In genomic region chr2:105883911-105884694, GRCh38 we compare ENCODE assay signal across 19 cellular contexts.
A peak's percentile ranks its signal among the peaks of the same experiment; 100 is the strongest.
DNase-seq lines count a peak whose midpoint lies in the region; ATAC-seq and TF ChIP-seq lines count a peak whose summit lies in the region.
"Had no signal": no experiment of that assay in that cellular context is flagged by ENCODE, and none has a peak within 500 bp of the region (broad histone marks: within the 10 kb centered on the region; RNA-seq: fewer than 3 reads in every experiment).

No MANE protein-coding gene starts in this region.

- peaks cover 11% of the 10 kb centered on the region for H3K9me3 Mint-ChIP-seq in activated CD8-positive, alpha-beta T cell treated with anti-CD3 and anti-CD28 coated beads for 36 hours
- H3K9me3 Mint-ChIP-seq in activated CD8-positive, alpha-beta T cell treated with anti-CD3 and anti-CD28 coated beads, Interleukin-2, amount 10 ng/mL, durations not matched to agents 7 days and 5 days (ENCODE audit: insufficient read depth) = peaks cover 6% of the 10 kb centered on the region
- no peaks in the 10 kb centered on the region for H3K9me3 Mint-ChIP-seq in Calu3 (ENCODE audit: low read depth, unreplicated experiment)
- peaks cover 24% of the 10 kb centered on the region for H3K9me3 Mint-ChIP-seq in activated CD4-positive, alpha-beta T cell treated with anti-CD3 and anti-CD28 coated beads, Interleukin-2, amount 10 ng/mL, durations not matched to agents 7 days and 5 days

- H3K27ac ChIP-seq in gastrocnemius medialis = peak overlapping the region in 3 of 4 donors; percentile 43 to 75 (median 62)
- H3K27ac ChIP-seq: SJSA1 had no signal

- DNase-seq in activated CD8-positive, alpha-beta T cell treated with anti-CD3 and anti-CD28 coated beads for 36 hours = no peak
- no peak for DNase-seq in activated CD8-positive, alpha-beta T cell treated with anti-CD3 and anti-CD28 coated beads, Interleukin-2, amount 10 ng/mL, durations not matched to agents 7 days and 5 days
- DNase-seq in G401 (ENCODE audit: low spot score) (peak; percentile 68), cerebellar nuclear complex (lab: John Stamatoyannopoulos, UW) (peak; percentile 10 to 30), gastrocnemius medialis (no peak), Calu3 (no peak), KG1 (lab: John Stamatoyannopoulos, UW) (no peak)
- no peak for DNase-seq in activated CD4-positive, alpha-beta T cell treated with anti-CD3 and anti-CD28 coated beads, Interleukin-2, amount 10 ng/mL, durations not matched to agents 7 days and 5 days
- DNase-seq: activated naive CD4-positive, alpha-beta T cell treated with anti-CD3 and anti-CD28 coated beads, Interleukin-2, amount 10 ng/mL, durations not matched to agents 7 days and 5 days; DMS53; hypothalamus; islet precursor cell; NCI-H1436; NCI-H774; PC-3; stimulated activated naive CD4-positive, alpha-beta T cell treated with Interleukin-2 at 50 U/mL for 16 hours; T-helper 9 cell had no signal

- CTCF ChIA-PET in activated CD8-positive, alpha-beta T cell treated with anti-CD3 and anti-CD28 coated beads for 36 hours (lab: Charles Lee) = no interaction called here
- CTCF ChIA-PET in activated CD8-positive, alpha-beta T cell treated with anti-CD3 and anti-CD28 coated beads, Interleukin-2, amount 10 ng/mL, durations not matched to agents 7 days and 5 days (lab: Charles Lee) = interaction anchor here (1.1 to 2.0 kb wide), 3 partner anchors 86 to 308 kb away, joined by 3 to 6 read pairs (median 5); no protein-coding TSS in a partner anchor
- CTCF ChIA-PET in Calu3 (lab: Charles Lee) = no interaction called here
- CTCF ChIA-PET in activated CD4-positive, alpha-beta T cell treated with anti-CD3 and anti-CD28 coated beads, Interleukin-2, amount 10 ng/mL, durations not matched to agents 7 days and 5 days (lab: Charles Lee) = interaction anchor here (0.9 kb wide), 1 partner anchor 9 kb away, joined by 3 read pairs; no protein-coding TSS in a partner anchor

- H3K4me1 ChIP-seq in gastrocnemius medialis = peaks cover 46 to 54% of the 10 kb centered on the region in 2 donors
- H3K4me1 ChIP-seq: SJSA1 had no signal

- intact Hi-C loops in activated CD8-positive, alpha-beta T cell treated with anti-CD3 and anti-CD28 coated beads for 36 hours (cut with micrococcal nuclease) = no loop called here
- intact Hi-C loops in gastrocnemius medialis (cut with DNase I; ENCODE audit: low total_unique reads) (no loop called here), Calu3 (cut with micrococcal nuclease; ENCODE audit: unreplicated experiment) (loop anchor here (5.0 kb wide), 1 partner anchor 137 kb away; no protein-coding TSS in a partner anchor)

- no peak for TF ChIP-seq POLR2A in gastrocnemius medialis (IDR thresholded peaks at IDR 0.05)

- no TSS peak for BruUV-seq in Calu3 (replicated peaks; lab: Mats Ljungman, UMichigan)

- H3K27ac Mint-ChIP-seq in activated CD8-positive, alpha-beta T cell treated with anti-CD3 and anti-CD28 coated beads for 36 hours = peak overlapping the region; percentile 51
- no peak overlapping the region for H3K27ac Mint-ChIP-seq in activated CD8-positive, alpha-beta T cell treated with anti-CD3 and anti-CD28 coated beads, Interleukin-2, amount 10 ng/mL, durations not matched to agents 7 days and 5 days
- H3K27ac Mint-ChIP-seq in Calu3 (ENCODE audit: unreplicated experiment) = no peak overlapping the region
- no peak overlapping the region for H3K27ac Mint-ChIP-seq in activated CD4-positive, alpha-beta T cell treated with anti-CD3 and anti-CD28 coated beads, Interleukin-2, amount 10 ng/mL, durations not matched to agents 7 days and 5 days
- H3K27ac Mint-ChIP-seq: activated naive CD4-positive, alpha-beta T cell treated with anti-CD3 and anti-CD28 coated beads, Interleukin-2, amount 10 ng/mL, durations not matched to agents 7 days and 5 days had no signal

- no peaks in the 10 kb centered on the region for H3K27me3 Mint-ChIP-seq in activated CD8-positive, alpha-beta T cell treated with anti-CD3 and anti-CD28 coated beads for 36 hours
- no peaks in the 10 kb centered on the region for H3K27me3 Mint-ChIP-seq in activated CD8-positive, alpha-beta T cell treated with anti-CD3 and anti-CD28 coated beads, Interleukin-2, amount 10 ng/mL, durations not matched to agents 7 days and 5 days (ENCODE audit: low read depth)
- H3K27me3 Mint-ChIP-seq in Calu3 (ENCODE audit: unreplicated experiment) = no peaks in the 10 kb centered on the region
- no peaks in the 10 kb centered on the region for H3K27me3 Mint-ChIP-seq in activated CD4-positive, alpha-beta T cell treated with anti-CD3 and anti-CD28 coated beads, Interleukin-2, amount 10 ng/mL, durations not matched to agents 7 days and 5 days
- H3K27me3 Mint-ChIP-seq: activated naive CD4-positive, alpha-beta T cell treated with anti-CD3 and anti-CD28 coated beads, Interleukin-2, amount 10 ng/mL, durations not matched to agents 7 days and 5 days had no signal

- in situ Hi-C loops in G401 (cut with HindIII; ENCODE audit: low sequenced_read_pairs) (no loop called here), gastrocnemius medialis (cut with MboI; ENCODE audit: low sequenced_read_pairs in 4 of 4) (no loop called here)

- H3K36me3 ChIP-seq in gastrocnemius medialis = no peaks in the 10 kb centered on the region

- no peak overlapping the region for H3K4me3 ChIP-seq in gastrocnemius medialis
- H3K4me3 ChIP-seq: SJSA1 had no signal

- no peaks in the 10 kb centered on the region for H3K9me3 ChIP-seq in gastrocnemius medialis

- TF ChIP-seq CTCF in activated CD8-positive, alpha-beta T cell treated with anti-CD3 and anti-CD28 coated beads for 36 hours (IDR thresholded peaks at IDR 0.05) = no peak
- TF ChIP-seq CTCF in gastrocnemius medialis (IDR thresholded peaks at IDR 0.05 in 4 of 5, conservative IDR thresholded peaks at IDR 0.05 in 1 of 5) = no peak
- no peak for TF ChIP-seq CTCF in Calu3 (IDR thresholded peaks at IDR 0.05; ENCODE audit: unreplicated experiment)

- no peaks in the 10 kb centered on the region for H3K27me3 ChIP-seq in gastrocnemius medialis
- H3K27me3 ChIP-seq: SJSA1 had no signal

- H3K36me3 Mint-ChIP-seq in activated CD8-positive, alpha-beta T cell treated with anti-CD3 and anti-CD28 coated beads for 36 hours (ENCODE audit: low read depth) = peaks cover 84% of the 10 kb centered on the region
- peaks cover 80% of the 10 kb centered on the region for H3K36me3 Mint-ChIP-seq in activated CD8-positive, alpha-beta T cell treated with anti-CD3 and anti-CD28 coated beads, Interleukin-2, amount 10 ng/mL, durations not matched to agents 7 days and 5 days (ENCODE audit: low read depth)
- H3K36me3 Mint-ChIP-seq in Calu3 (ENCODE audit: insufficient read depth, unreplicated experiment) = peaks cover 11% of the 10 kb centered on the region
- peaks cover 90% of the 10 kb centered on the region for H3K36me3 Mint-ChIP-seq in activated CD4-positive, alpha-beta T cell treated with anti-CD3 and anti-CD28 coated beads, Interleukin-2, amount 10 ng/mL, durations not matched to agents 7 days and 5 days (ENCODE audit: low read depth)

- no peak overlapping the region for H3K4me3 Mint-ChIP-seq in activated CD8-positive, alpha-beta T cell treated with anti-CD3 and anti-CD28 coated beads for 36 hours
- no peak overlapping the region for H3K4me3 Mint-ChIP-seq in activated CD8-positive, alpha-beta T cell treated with anti-CD3 and anti-CD28 coated beads, Interleukin-2, amount 10 ng/mL, durations not matched to agents 7 days and 5 days
- no peak overlapping the region for H3K4me3 Mint-ChIP-seq in Calu3 (ENCODE audit: low read depth, unreplicated experiment)
- no peak overlapping the region for H3K4me3 Mint-ChIP-seq in activated CD4-positive, alpha-beta T cell treated with anti-CD3 and anti-CD28 coated beads, Interleukin-2, amount 10 ng/mL, durations not matched to agents 7 days and 5 days
- H3K4me3 Mint-ChIP-seq: activated naive CD4-positive, alpha-beta T cell treated with anti-CD3 and anti-CD28 coated beads, Interleukin-2, amount 10 ng/mL, durations not matched to agents 7 days and 5 days had no signal

- H3K4me1 Mint-ChIP-seq in activated CD8-positive, alpha-beta T cell treated with anti-CD3 and anti-CD28 coated beads for 36 hours (ENCODE audit: low read depth) = peaks cover 79% of the 10 kb centered on the region
- H3K4me1 Mint-ChIP-seq in activated CD8-positive, alpha-beta T cell treated with anti-CD3 and anti-CD28 coated beads, Interleukin-2, amount 10 ng/mL, durations not matched to agents 7 days and 5 days (ENCODE audit: low read depth) = peaks cover 51% of the 10 kb centered on the region
- peaks cover 33% of the 10 kb centered on the region for H3K4me1 Mint-ChIP-seq in Calu3 (ENCODE audit: low read depth, unreplicated experiment)
- H3K4me1 Mint-ChIP-seq in activated CD4-positive, alpha-beta T cell treated with anti-CD3 and anti-CD28 coated beads, Interleukin-2, amount 10 ng/mL, durations not matched to agents 7 days and 5 days = peaks cover 58% of the 10 kb centered on the region

- POLR2A ChIA-PET in activated CD8-positive, alpha-beta T cell treated with anti-CD3 and anti-CD28 coated beads for 36 hours (lab: Charles Lee) = interaction anchor here (0.8 to 1.3 kb wide), 4 partner anchors 10 to 186 kb away, joined by 3 to 6 read pairs (median 3); no protein-coding TSS in a partner anchor
- POLR2A ChIA-PET in activated CD8-positive, alpha-beta T cell treated with anti-CD3 and anti-CD28 coated beads, Interleukin-2, amount 10 ng/mL, durations not matched to agents 7 days and 5 days (lab: Charles Lee) = no interaction called here
- POLR2A ChIA-PET in activated CD4-positive, alpha-beta T cell treated with anti-CD3 and anti-CD28 coated beads, Interleukin-2, amount 10 ng/mL, durations not matched to agents 7 days and 5 days (lab: Charles Lee) = interaction anchor here (0.6 kb wide), 1 partner anchor 253 kb away, joined by 3 read pairs; no protein-coding TSS in a partner anchor

- ATAC-seq in activated CD8-positive, alpha-beta T cell treated with anti-CD3 and anti-CD28 coated beads for 36 hours = no peak
- ATAC-seq in activated CD8-positive, alpha-beta T cell treated with anti-CD3 and anti-CD28 coated beads, Interleukin-2, amount 10 ng/mL, durations not matched to agents 7 days and 5 days = no peak
- peak; percentile 38 to 43 for ATAC-seq in gastrocnemius medialis
- ATAC-seq: activated CD4-positive, CD25-positive, alpha-beta regulatory T cell treated with anti-CD3 and anti-CD28 coated beads, Interleukin-2, amount 50 U/mL, for 24 hours; PC-3 had no signal

Comparison
In these comparisons a context has a peak if more than half of its experiments do, and no peak if none do; other contexts are left out.
1. CTCF ChIA-PET loops: an anchor here in activated CD8-positive, alpha-beta T cell treated with anti-CD3 and anti-CD28 coated beads, Interleukin-2, amount 10 ng/mL, durations not matched to agents 7 days and 5 days (1.1 to 2.0 kb wide) and activated CD4-positive, alpha-beta T cell treated with anti-CD3 and anti-CD28 coated beads, Interleukin-2, amount 10 ng/mL, durations not matched to agents 7 days and 5 days (0.9 kb wide); none called in activated CD8-positive, alpha-beta T cell treated with anti-CD3 and anti-CD28 coated beads for 36 hours and Calu3.
2. ATAC-seq: peak in gastrocnemius medialis (2 of 2); none in activated CD8-positive, alpha-beta T cell treated with anti-CD3 and anti-CD28 coated beads for 36 hours (single experiment) and activated CD8-positive, alpha-beta T cell treated with anti-CD3 and anti-CD28 coated beads, Interleukin-2, amount 10 ng/mL, durations not matched to agents 7 days and 5 days (single experiment).
3. DNase-seq: peak in G401 (single experiment) and cerebellar nuclear complex (2 of 2); none in activated CD8-positive, alpha-beta T cell treated with anti-CD3 and anti-CD28 coated beads for 36 hours (single experiment), activated CD8-positive, alpha-beta T cell treated with anti-CD3 and anti-CD28 coated beads, Interleukin-2, amount 10 ng/mL, durations not matched to agents 7 days and 5 days (single experiment), gastrocnemius medialis (0 of 2), Calu3 (single experiment), KG1 (single experiment) and activated CD4-positive, alpha-beta T cell treated with anti-CD3 and anti-CD28 coated beads, Interleukin-2, amount 10 ng/mL, durations not matched to agents 7 days and 5 days (single experiment).